13 cellular contexts compared by ENCODE assay signal in genomic region chr21:39633770-39634181, GRCh38. TPM values are rescaled to one million over a fixed set of nuclear protein-coding genes. Genes with fewer than 3 reads are reported as not detected.
A peak's percentile ranks its signal among the peaks of the same experiment; 100 is the strongest.
DNase-seq lines count a peak whose midpoint lies in the region; ATAC-seq, FAIRE-seq and TF ChIP-seq lines count a peak whose summit lies in the region.
"Had no signal": no experiment of that assay in that cellular context is flagged by ENCODE, and none has a peak within 500 bp of the region (broad histone marks: within the 10 kb centered on the region; RNA-seq: fewer than 3 reads in every experiment).

No MANE protein-coding gene starts in this region.

- H3K36me3 Mint-ChIP-seq in activated naive CD8-positive, alpha-beta T cell treated with anti-CD3 and anti-CD28 coated beads for 36 hours, result no peaks in the 10 kb centered on the region

- no TSS peak for BruUV-seq in Panc1 (replicated peaks; lab: Mats Ljungman, UMichigan)
- no TSS peak for BruUV-seq in A673 (replicated peaks; lab: Mats Ljungman, UMichigan)

- no peak overlapping the region for H3K4me3 Mint-ChIP-seq in activated naive CD8-positive, alpha-beta T cell treated with anti-CD3 and anti-CD28 coated beads for 36 hours

- FAIRE-seq in pancreas (lab: Jason Lieb, UNC), result no peak
- FAIRE-seq: endometrium had no signal

- no peak overlapping the region for H3K4me3 ChIP-seq in Panc1 (ENCODE audit: low read depth in 2 of 2, low read length in 2 of 2)
- no peak overlapping the region for H3K4me3 ChIP-seq in pancreas
- H3K4me3 ChIP-seq in A673 (ENCODE audit: low read depth, low read length, poor library complexity, severe bottlenecking), result no peak overlapping the region

- CTCF ChIA-PET in Panc1 (lab: Charles Lee) (no interaction called here), A673 (lab: Charles Lee) (no interaction called here)

- WGBS in pancreas, 2 donors, result 80 to 82% methylated on average over 5 of the region's 5 CpGs

- no peaks in the 10 kb centered on the region for H3K9me3 Mint-ChIP-seq in activated naive CD8-positive, alpha-beta T cell treated with anti-CD3 and anti-CD28 coated beads for 36 hours

- no peak overlapping the region for H3K27ac ChIP-seq in Panc1 (ENCODE audit: low read length)
- H3K27ac ChIP-seq in pancreas, result no peak overlapping the region
- no peak overlapping the region for H3K27ac ChIP-seq in A673 (ENCODE audit: low read depth, low read length, poor library complexity, severe bottlenecking)

- H3K36me3 ChIP-seq in Panc1 (ENCODE audit: control insufficient read depth, insufficient read depth, low read length), result no peaks in the 10 kb centered on the region
- H3K36me3 ChIP-seq in pancreas, result no peaks in the 10 kb centered on the region
- H3K36me3 ChIP-seq in A673 (ENCODE audit: insufficient read depth, low read length, poor library complexity, severe bottlenecking), result no peaks in the 10 kb centered on the region

- intact Hi-C loops in Panc1 (cut with micrococcal nuclease; ENCODE audit: unreplicated experiment), result no loop called here
- intact Hi-C loops in pancreas (cut with DNase I), result no loop called here
- intact Hi-C loops in A673 (cut with micrococcal nuclease; ENCODE audit: unreplicated experiment), result no loop called here

- H3K27me3 ChIP-seq in Panc1 (ENCODE audit: control insufficient read depth, insufficient read depth, low read length), result no peaks in the 10 kb centered on the region
- H3K27me3 ChIP-seq in pancreas, result no peaks in the 10 kb centered on the region
- H3K27me3 ChIP-seq in A673 (replicated peaks; ENCODE audit: insufficient read depth, low read depth, low read length, poor library complexity), result no peaks in the 10 kb centered on the region

- no peaks in the 10 kb centered on the region for H3K4me1 ChIP-seq in Panc1 (ENCODE audit: control insufficient read depth, insufficient read depth, low read length)
- H3K4me1 ChIP-seq in pancreas, result peaks cover 4 to 10% (median 8%) of the 10 kb centered on the region in 3 donors
- no peaks in the 10 kb centered on the region for H3K4me1 ChIP-seq in A673 (ENCODE audit: insufficient read depth, low read length, poor library complexity, severe bottlenecking)

- in situ Hi-C loops in Panc1 (cut with HindIII; ENCODE audit: low pct_unique_long_range_greater_than_20kb, low sequenced_read_pairs), result no loop called here

- peaks cover 25% of the 10 kb centered on the region for H3K27me3 Mint-ChIP-seq in activated naive CD8-positive, alpha-beta T cell treated with anti-CD3 and anti-CD28 coated beads for 36 hours

- no peak overlapping the region for H3K27ac Mint-ChIP-seq in activated naive CD8-positive, alpha-beta T cell treated with anti-CD3 and anti-CD28 coated beads for 36 hours

- DNase-seq in EL, result peak; percentile 95
- DNase-seq in Panc1 (ENCODE audit: low read depth, low spot score), result no peak
- DNase-seq in epidermal melanocyte (ENCODE audit: insufficient read length, low spot score), result peak; percentile 64
- no peak for DNase-seq in pancreas
- DNase-seq in A673 (ENCODE audit: low spot score), result no peak
- no peak for DNase-seq in activated naive CD8-positive, alpha-beta T cell treated with anti-CD3 and anti-CD28 coated beads for 36 hours
- DNase-seq in NCI-H345 treated with DMSO at 0.1 percent for 48 hours (lab: John Stamatoyannopoulos, UW; ENCODE audit: unreplicated experiment), result no peak
- DNase-seq: Karpas-422, left colon, occipital lobe, substantia nigra had no signal

- ATAC-seq in Panc1, result peak; percentile 66; the same call in 1 of the 2 replicates
- ATAC-seq in pancreas, result peak in 3 of 4 donors; percentile 12 to 24 (median 17)
- ATAC-seq in GM18858 (IDR thresholded peaks at IDR 0.05; ENCODE audit: unreplicated experiment), result no peak

- TF ChIP-seq CTCF in Panc1 (IDR thresholded peaks at IDR 0.05) (no peak), pancreas (IDR thresholded peaks at IDR 0.05) (no peak), A673 (conservative IDR thresholded peaks at IDR 0.05; ENCODE audit: low read depth, low read length) (no peak)

- H3K9me3 ChIP-seq in Panc1 (ENCODE audit: control insufficient read depth, insufficient read depth, low read depth, low read length) (no peaks in the 10 kb centered on the region), pancreas (no peaks in the 10 kb centered on the region), A673 (ENCODE audit: low read depth, low read length, poor library complexity, severe bottlenecking) (no peaks in the 10 kb centered on the region)

- POLR2A ChIA-PET in Panc1 (lab: Charles Lee), result no interaction called here
- POLR2A ChIA-PET in A673 (lab: Charles Lee; ENCODE audit: low non-redundant PET), result no interaction called here

- no peaks in the 10 kb centered on the region for H3K4me1 Mint-ChIP-seq in activated naive CD8-positive, alpha-beta T cell treated with anti-CD3 and anti-CD28 coated beads for 36 hours

RNA-seq across cellular contexts. Expression of gene B3GALT5, which starts 21.0 kb away (rescaled TPM):
- total RNA-seq in Panc1 (2021; ENCODE audit: unreplicated experiment), result 0.10 TPM
- not detected for polyA plus RNA-seq in Panc1 (2012; ENCODE audit: insufficient read length)
- total RNA-seq in pancreas, result 1 to 10 TPM; 3.0 to 8.1 (median 4.7) TPM
- 1 to 10 TPM; 2.0 to 2.6 TPM for polyA plus RNA-seq in pancreas
- 0.32 and 0.33 TPM in 2 replicates for total RNA-seq in A673 (2021)
- not detected for total RNA-seq in activated naive CD8-positive, alpha-beta T cell treated with anti-CD3 and anti-CD28 coated beads for 36 hours

Comparison
In these comparisons a context has a peak if more than half of its experiments do, and no peak if none do; other contexts are left out.
1. DNase-seq: peak in EL (single experiment) and epidermal melanocyte (single experiment); none in Panc1 (single experiment), pancreas (0 of 6), A673 (single experiment), activated naive CD8-positive, alpha-beta T cell treated with anti-CD3 and anti-CD28 coated beads for 36 hours (single experiment) and NCI-H345 treated with DMSO at 0.1 percent for 48 hours (single experiment).